Comparison of ENCODE assay signal across 8 cellular contexts in genomic region chr6:33277663-33278391, GRCh38. TPM values are rescaled to one million over a fixed set of nuclear protein-coding genes. Genes with fewer than 3 reads are reported as not detected.
A peak's percentile ranks its signal among the peaks of the same experiment; 100 is the strongest.
DNase-seq lines count a peak whose midpoint lies in the region; ATAC-seq and TF ChIP-seq lines count a peak whose summit lies in the region.

No MANE protein-coding gene starts in this region.

- DNase-seq in A673 (ENCODE audit: low spot score) (peak; percentile 45), ecto neural progenitor cell (ENCODE audit: low spot score) (peak; percentile 48), kidney glomerular epithelial cell (lab: John Stamatoyannopoulos, UW) (no peak), NCI-H2196 treated with DMSO at 0.1 percent for 48 hours (lab: John Stamatoyannopoulos, UW; ENCODE audit: unreplicated experiment) (no peak)

- CTCF ChIA-PET in A673 (lab: Charles Lee), result interaction anchor here (1.0 to 1.1 kb wide), 2 partner anchors 12 to 67 kb away, joined by 3 to 5 read pairs; partner anchors contain the start of gene PFDN6

- TF ChIP-seq CTCF in A673 (conservative IDR thresholded peaks at IDR 0.05; ENCODE audit: low read depth, low read length), result peak; percentile 24; the same call in 1 of the 2 replicates

- H3K27me3 Mint-ChIP-seq in T-helper 1 cell treated with Interleukin-12 subunit alpha and Interleukin-12 subunit beta and Interleukin-4 antibody, amounts not matched to agents 30 μg/mL and 1 μg/mL, for 36 hours (ENCODE audit: low read depth), result no peaks in the 10 kb centered on the region

- H3K36me3 ChIP-seq in A673 (ENCODE audit: insufficient read depth, low read length, poor library complexity, severe bottlenecking), result peaks cover 54% of the 10 kb centered on the region
- H3K36me3 ChIP-seq in muscle layer of duodenum (ENCODE audit: control insufficient read depth in 1 of 2, insufficient read depth in 2 of 2, low read length in 2 of 2), result peaks cover 36 to 62% of the 10 kb centered on the region in 2 donors

- H3K27me3 ChIP-seq in A673 (replicated peaks; ENCODE audit: insufficient read depth, low read depth, low read length, poor library complexity) (no peaks in the 10 kb centered on the region), muscle layer of duodenum (ENCODE audit: low read depth, low read length) (no peaks in the 10 kb centered on the region)

- POLR2A ChIA-PET in A673 (lab: Charles Lee; ENCODE audit: low non-redundant PET), result interaction anchor here (0.5 to 0.6 kb wide), 2 partner anchors 29 to 191 kb away, joined by 3 to 5 read pairs; no protein-coding TSS in a partner anchor

- BruUV-seq in A673 (replicated peaks; lab: Mats Ljungman, UMichigan), result no TSS peak

- no peaks in the 10 kb centered on the region for H3K9me3 Mint-ChIP-seq in T-helper 1 cell treated with Interleukin-12 subunit alpha and Interleukin-12 subunit beta and Interleukin-4 antibody, amounts not matched to agents 30 μg/mL and 1 μg/mL, for 36 hours

- peak overlapping the region; percentile 96 for H3K27ac Mint-ChIP-seq in T-helper 1 cell treated with Interleukin-12 subunit alpha and Interleukin-12 subunit beta and Interleukin-4 antibody, amounts not matched to agents 30 μg/mL and 1 μg/mL, for 36 hours

- peak; percentile 28 for ATAC-seq in GM19438 (IDR thresholded peaks at IDR 0.05; ENCODE audit: low read depth, unreplicated experiment)
- no peak for ATAC-seq in HG02642 (IDR thresholded peaks at IDR 0.05; ENCODE audit: poor library complexity, unreplicated experiment)

- H3K9me3 ChIP-seq in A673 (ENCODE audit: low read depth, low read length, poor library complexity, severe bottlenecking), result no peaks in the 10 kb centered on the region
- no peaks in the 10 kb centered on the region for H3K9me3 ChIP-seq in muscle layer of duodenum (ENCODE audit: control insufficient read depth in 1 of 2, low read length in 2 of 2)

- peaks cover 40% of the 10 kb centered on the region for H3K4me1 ChIP-seq in A673 (ENCODE audit: insufficient read depth, low read length, poor library complexity, severe bottlenecking)
- peaks cover 11 to 64% of the 10 kb centered on the region in 2 donors for H3K4me1 ChIP-seq in muscle layer of duodenum (ENCODE audit: control insufficient read depth in 1 of 2, insufficient read depth in 2 of 2, low read length in 2 of 2)

- intact Hi-C loops in A673 (cut with micrococcal nuclease; ENCODE audit: unreplicated experiment), result no loop called here

- H3K4me3 ChIP-seq in A673 (ENCODE audit: low read depth, low read length, poor library complexity, severe bottlenecking) (peak overlapping the region; percentile 56), muscle layer of duodenum (ENCODE audit: low read depth in 1 of 2, low read length in 2 of 2) (peak overlapping the region; percentile 68 to 85)

- H3K4me1 Mint-ChIP-seq in T-helper 1 cell treated with Interleukin-12 subunit alpha and Interleukin-12 subunit beta and Interleukin-4 antibody, amounts not matched to agents 30 μg/mL and 1 μg/mL, for 36 hours (ENCODE audit: low read depth), result peaks cover 40% of the 10 kb centered on the region

- H3K4me3 Mint-ChIP-seq in T-helper 1 cell treated with Interleukin-12 subunit alpha and Interleukin-12 subunit beta and Interleukin-4 antibody, amounts not matched to agents 30 μg/mL and 1 μg/mL, for 36 hours, result peak overlapping the region; percentile 92

- H3K27ac ChIP-seq in A673 (ENCODE audit: low read depth, low read length, poor library complexity, severe bottlenecking) (peak overlapping the region; percentile 83), muscle layer of duodenum (ENCODE audit: low read length) (peak overlapping the region; percentile 74)

- H3K36me3 Mint-ChIP-seq in T-helper 1 cell treated with Interleukin-12 subunit alpha and Interleukin-12 subunit beta and Interleukin-4 antibody, amounts not matched to agents 30 μg/mL and 1 μg/mL, for 36 hours (ENCODE audit: low read depth), result peaks cover 50% of the 10 kb centered on the region

RNA-seq across cellular contexts. Expression of gene B3GALT4, which starts 0.9 kb away (rescaled TPM):
- 4.0 TPM in 2 replicates for total RNA-seq in A673 (2021)

RNA-seq across cellular contexts. Expression of gene RPS18, which starts 6.0 kb away (rescaled TPM):
- 1,781 and 1,852 TPM in 2 replicates for total RNA-seq in A673 (2021)

RNA-seq across cellular contexts. Expression of gene VPS52, which starts 6.2 kb away (rescaled TPM):
- total RNA-seq in A673 (2021), result 58.2 and 60.8 TPM in 2 replicates

RNA-seq across cellular contexts. Expression of gene WDR46, which starts 11.2 kb away (rescaled TPM):
- 85.1 and 97.9 TPM in 2 replicates for total RNA-seq in A673 (2021)

RNA-seq across cellular contexts. Expression of gene PFDN6, which starts 11.6 kb away (rescaled TPM):
- total RNA-seq in A673 (2021), result 70.0 and 83.4 TPM in 2 replicates

Comparison
In these comparisons a context has a peak if more than half of its experiments do, and no peak if none do; other contexts are left out.
1. DNase-seq: peak in A673 (single experiment) and ecto neural progenitor cell (single experiment); none in kidney glomerular epithelial cell (single experiment) and NCI-H2196 treated with DMSO at 0.1 percent for 48 hours (single experiment).